Comparison of ENCODE assay signal across 8 cellular contexts in genomic region chr4:185011408-185011807, GRCh38. TPM values are rescaled to one million over a fixed set of nuclear protein-coding genes. Genes with fewer than 3 reads are reported as not detected.
DNase-seq lines count a peak whose midpoint lies in the region; ATAC-seq, FAIRE-seq and TF ChIP-seq lines count a peak whose summit lies in the region.

No MANE protein-coding gene starts in this region.

- no peak for ATAC-seq in HG03175 (IDR thresholded peaks at IDR 0.05; ENCODE audit: unreplicated experiment)

- no peaks in the 10 kb centered on the region for H3K9me3 ChIP-seq in MG63

- FAIRE-seq in RCC 7860 (lab: Jason Lieb, UNC): no peak

- no peak overlapping the region for H3K4me3 ChIP-seq in MG63
- no peak overlapping the region for H3K4me3 ChIP-seq in choroid plexus epithelial cell (ENCODE audit: low read depth, low read length)

- H3K36me3 ChIP-seq in MG63: no peaks in the 10 kb centered on the region

- peak; percentile 69 for DNase-seq in activated effector memory CD4-positive, alpha-beta T cell treated with anti-CD3 and anti-CD28 coated beads, Interleukin-2, amount 50 U/mL, for 16 hours
- DNase-seq in activated effector memory CD4-positive, alpha-beta T cell treated with Interleukin-2 at 50 U/mL for 16 hours: no peak
- DNase-seq in MG63 (peak; percentile 32), choroid plexus epithelial cell (ENCODE audit: low read depth) (no peak), RCC 7860 (ENCODE audit: low spot score) (no peak)
- peak; percentile 30 for DNase-seq in stimulated activated CD8-positive, alpha-beta memory T cell treated with anti-CD3 and anti-CD28 coated beads, Interleukin-4, amount 100 ng/mL, for 24 hours (ENCODE audit: low read depth)
- DNase-seq in effector CD8-positive, alpha-beta T cell (lab: John Stamatoyannopoulos, UW): no peak

- TF ChIP-seq CTCF in choroid plexus epithelial cell (conservative IDR thresholded peaks at IDR 0.05; ENCODE audit: low read depth, low read length): peak; percentile 65

- H3K27me3 ChIP-seq in MG63: no peaks in the 10 kb centered on the region

RNA-seq across cellular contexts. Expression of gene HELT, which starts 6.9 kb away (rescaled TPM):
- not detected in 2 replicates for total RNA-seq in MG63 (2014; rRNA removed; shearing (Covaris generic); ENCODE audit: low replicate concordance)

Comparison
In these comparisons a context has a peak if more than half of its experiments do, and no peak if none do; other contexts are left out.
1. DNase-seq: peak in activated effector memory CD4-positive, alpha-beta T cell treated with anti-CD3 and anti-CD28 coated beads, Interleukin-2, amount 50 U/mL, for 16 hours (single experiment), MG63 (single experiment) and stimulated activated CD8-positive, alpha-beta memory T cell treated with anti-CD3 and anti-CD28 coated beads, Interleukin-4, amount 100 ng/mL, for 24 hours (single experiment); none in activated effector memory CD4-positive, alpha-beta T cell treated with Interleukin-2 at 50 U/mL for 16 hours (single experiment), choroid plexus epithelial cell (single experiment), RCC 7860 (single experiment) and effector CD8-positive, alpha-beta T cell (single experiment).